In genomic region chr11:36097219-36097650, GRCh38 we compare ENCODE assay signal across 28 cellular contexts.
"Had no signal": no experiment of that assay in that cellular context is flagged by ENCODE, and none has a peak within 500 bp of the region (broad histone marks: within the 10 kb centered on the region; RNA-seq: fewer than 3 reads in every experiment).

No MANE protein-coding gene starts in this region.

- H3K4me1 ChIP-seq: colonic mucosa, sigmoid colon, upper lobe of right lung had no signal

- H3K27me3 ChIP-seq: cardiac muscle cell, colonic mucosa, ovary, sigmoid colon, upper lobe of right lung had no signal

- H3K4me3 ChIP-seq: cardiac muscle cell, colonic mucosa, ovary, sigmoid colon, upper lobe of right lung had no signal

- H3K27ac ChIP-seq: cardiac muscle cell, colonic mucosa, ovary, sigmoid colon, upper lobe of right lung, VCaP had no signal

- DNase-seq: activated CD4-positive, alpha-beta T cell treated with anti-CD3 and anti-CD28 coated beads for 4 hours; activated CD4-positive, alpha-beta T cell treated with anti-CD3 and anti-CD28 coated beads, Interleukin-2, amount 50 U/mL, for 4 hours; activated effector memory CD4-positive, alpha-beta T cell treated with Interleukin-2 at 50 U/mL for 16 hours; activated naive CD4-positive, alpha-beta T cell treated with Interleukin-2 at 50 U/mL for 16 hours; activated T-cell treated with anti-CD3 and anti-CD28 coated beads for 4 hours; aorta; cerebellar nuclear complex; colonic mucosa; effector memory CD8-positive, alpha-beta T cell; foreskin fibroblast; head of caudate nucleus; hippocampal formation; left cardiac atrium; left ventricle myocardium superior; ovary; retina; sigmoid colon; small intestine; stimulated activated CD4-positive, alpha-beta T cell treated with anti-CD3 and anti-CD28 coated beads, Interleukin-1b, Interleukin-23, amount 100 ng/mL, for 48 hours; stimulated activated CD4-positive, alpha-beta T cell treated with anti-CD3 and anti-CD28 coated beads, Interleukin-4, amount 100 ng/mL, for 4 hours; stimulated activated CD8-positive, alpha-beta memory T cell treated with anti-CD3 and anti-CD28 coated beads, Interleukin-4, amount 100 ng/mL, for 48 hours; stimulated activated naive CD8-positive, alpha-beta T cell treated with anti-CD3 and anti-CD28 coated beads, Interleukin-15, amount 100 ng/mL, for 72 hours; T-helper 2 cell; upper lobe of right lung had no signal

- H3K36me3 ChIP-seq: cardiac muscle cell, colonic mucosa, ovary, upper lobe of right lung had no signal

- ATAC-seq: effector memory CD8-positive, alpha-beta T cell; esophagus mucosa; stimulated activated memory B cell treated with anti-CD40 and anti-IgM and Interleukin-4, amounts not matched to agents 10 μg/mL and 1 μg/mL and 100 μg/mL, for 72 hours; stimulated activated naive CD8-positive, alpha-beta T cell treated with anti-CD3 and anti-CD28 coated beads, Interleukin-15, amount 100 ng/mL, for 72 hours; upper lobe of right lung had no signal

- H3K9me3 ChIP-seq: colonic mucosa, ovary, upper lobe of right lung had no signal
